ENCODE assay signal across 8 cellular contexts in genomic region chr6:163413345-163414116, GRCh38. TPM values are rescaled to one million over a fixed set of nuclear protein-coding genes. Genes with fewer than 3 reads are reported as not detected.
DNase-seq lines count a peak whose midpoint lies in the region; ATAC-seq and TF ChIP-seq lines count a peak whose summit lies in the region.

No MANE protein-coding gene starts in this region.

- peak overlapping the region; percentile 68 for H3K9ac ChIP-seq in neural progenitor cell

- H3K4me1 ChIP-seq in foreskin keratinocyte (peaks cover 15% of the 10 kb centered on the region), neural progenitor cell (peaks cover 23% of the 10 kb centered on the region), stomach (peaks cover 0 to 28% (median 13%) of the 10 kb centered on the region in 4 donors)

- intact Hi-C loops in stomach (cut with DNase I; ENCODE audit: low total_unique reads) = no loop called here

- H3K79me2 ChIP-seq in neural progenitor cell (ENCODE audit: low read depth) = peaks cover 56% of the 10 kb centered on the region

- ATAC-seq in foreskin keratinocyte = peak; percentile 58

- peaks cover 14% of the 10 kb centered on the region for H3K4me1 Mint-ChIP-seq in neural progenitor cell

- H3K4me3 ChIP-seq in neural progenitor cell = peak overlapping the region; percentile 68
- peak overlapping the region; percentile 78 to 97 (median 96) for H3K4me3 ChIP-seq in stomach

- DNase-seq in DMS 273 treated with DMSO at 0.1 percent for 48 hours (lab: John Stamatoyannopoulos, UW) = peak; percentile 32
- peak; percentile 99 for DNase-seq in GM20000 (ENCODE audit: low spot score)
- peak; percentile 73 for DNase-seq in HS-27A (ENCODE audit: low read depth)
- peak; percentile 82 to 87 (median 84) for DNase-seq in activated naive CD4-positive, alpha-beta T cell (lab: John Stamatoyannopoulos, UW)
- DNase-seq in foreskin keratinocyte = peak; percentile 60 to 79
- DNase-seq in neural progenitor cell (ENCODE audit: low spot score) = peak; percentile 90
- peak; percentile 85 for DNase-seq in stomach

- WGBS in stomach, 5 donors = 0 to 1% (median 1%) methylated on average over 44 to 109 of the region's 109 CpGs

- H3K9me3 ChIP-seq in neural progenitor cell (ENCODE audit: low read depth) (no peaks in the 10 kb centered on the region), stomach (no peaks in the 10 kb centered on the region)

- peak overlapping the region; percentile 91 for H3K4me3 Mint-ChIP-seq in neural progenitor cell

- H3K27me3 Mint-ChIP-seq in neural progenitor cell (ENCODE audit: insufficient read depth, low read depth) = peaks cover 5% of the 10 kb centered on the region

- peak overlapping the region; percentile 89 for H3K4me2 ChIP-seq in neural progenitor cell

- peaks cover 27% of the 10 kb centered on the region for H4K20me1 ChIP-seq in neural progenitor cell (ENCODE audit: low read depth)

- H3K36me3 ChIP-seq in neural progenitor cell (no peaks in the 10 kb centered on the region), stomach (no peaks in the 10 kb centered on the region)

- H3K9me3 Mint-ChIP-seq in neural progenitor cell = peaks cover 14% of the 10 kb centered on the region

- peak overlapping the region; percentile 40 for H2AFZ ChIP-seq in neural progenitor cell (replicated peaks)

- peaks cover 11% of the 10 kb centered on the region for H3K36me3 Mint-ChIP-seq in neural progenitor cell

- peak overlapping the region; percentile 77 for H3K27ac ChIP-seq in foreskin keratinocyte
- peak overlapping the region; percentile 88 for H3K27ac ChIP-seq in neural progenitor cell
- peak overlapping the region; percentile 99 to 100 (median 99) for H3K27ac ChIP-seq in stomach

- TF ChIP-seq EP300 in stomach (IDR thresholded peaks at IDR 0.05) = no peak

- peaks cover 13% of the 10 kb centered on the region for H3F3A ChIP-seq in neural progenitor cell (ENCODE audit: low read depth)

- TF ChIP-seq POLR2A in Raji (IDR thresholded peaks at IDR 0.05; ENCODE audit: insufficient read depth, low read depth, low read length) (peak; percentile 54), stomach (IDR thresholded peaks at IDR 0.05) (no peak)

- no peak for TF ChIP-seq CTCF in GM20000 (IDR thresholded peaks at IDR 0.05; ENCODE audit: extremely low read depth, missing control alignments)
- TF ChIP-seq CTCF in foreskin keratinocyte (conservative IDR thresholded peaks at IDR 0.05) = no peak
- TF ChIP-seq CTCF in neural progenitor cell (IDR thresholded peaks at IDR 0.05) = no peak
- TF ChIP-seq CTCF in stomach (IDR thresholded peaks at IDR 0.05) = no peak

- H3K27me3 ChIP-seq in foreskin keratinocyte = no peaks in the 10 kb centered on the region
- no peaks in the 10 kb centered on the region for H3K27me3 ChIP-seq in neural progenitor cell
- no peaks in the 10 kb centered on the region for H3K27me3 ChIP-seq in stomach

- peak overlapping the region; percentile 95 for H3K27ac Mint-ChIP-seq in neural progenitor cell

RNA-seq across cellular contexts. Expression of gene QKI, which starts 1.0 kb away (rescaled TPM):
- 86.6 and 89.8 TPM in 2 replicates for total RNA-seq in foreskin keratinocyte
- polyA plus RNA-seq in foreskin keratinocyte = 9.4 and 10.3 TPM in 2 replicates
- total RNA-seq in neural progenitor cell (ENCODE audit: low replicate concordance) = 212 and 216 TPM in 2 replicates
- total RNA-seq in stomach = 100 to 1,000 TPM in 2 of 5 donors, 10 to 100 TPM in 3; 13.9 to 261 (median 76.7) TPM
- polyA plus RNA-seq in stomach = 10 to 100 TPM in 2 of 3 donors, 1 to 10 TPM in 1; 8.0 to 25.5 (median 20.2) TPM

Comparison
In these comparisons a context has a peak if more than half of its experiments do, and no peak if none do; other contexts are left out.
1. Peak in every context shown above with its lines: DNase-seq, ATAC-seq, H3K4me3 ChIP-seq and H3K27ac ChIP-seq.
2. DNase-seq: peak in every context shown above with its lines; median percentile 99 in GM20000; 90 in neural progenitor cell; 85 in stomach; 84 in activated naive CD4-positive, alpha-beta T cell; 73 in HS-27A; 70 in foreskin keratinocyte; 32 in DMS 273 treated with DMSO at 0.1 percent for 48 hours.